ENCODE assay signal across 1 cellular context in the genomic region with DNA sequence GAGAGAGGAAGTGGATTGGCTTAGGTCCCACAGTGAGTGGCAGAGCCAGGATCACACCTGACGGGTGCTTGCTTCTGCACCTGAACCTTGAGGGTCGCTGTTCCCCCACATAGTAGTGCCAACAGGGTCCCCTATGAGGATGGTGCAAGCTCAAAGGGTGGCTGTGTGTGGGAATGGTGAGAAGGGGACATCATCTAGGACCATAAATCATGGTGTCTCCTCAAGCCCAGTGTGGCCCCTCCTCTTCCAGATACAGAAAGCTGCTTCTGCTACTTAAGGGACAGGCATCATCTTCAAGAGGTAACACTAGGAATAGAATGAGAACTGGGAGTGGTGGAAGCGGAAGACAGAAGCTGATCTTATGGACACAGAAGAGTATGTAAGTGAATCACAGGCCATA.
TF ChIP-seq lines count a peak whose summit lies in the region.

No MANE protein-coding gene starts in this region.

TF ChIP-seq in IMR-90, 13 proteins besides CTCF, POLR2A, EP300 and RAD21:
- TF ChIP-seq RCOR1 (IDR thresholded peaks at IDR 0.05; ENCODE audit: insufficient replicate concordance, low read length), result no peak
- TF ChIP-seq MAFK (IDR thresholded peaks at IDR 0.05; ENCODE audit: low read depth, low read length), result no peak
- no peak for TF ChIP-seq MXI1 (IDR thresholded peaks at IDR 0.05; ENCODE audit: borderline replicate concordance, low read depth, low read length)
- TF ChIP-seq, protein P1, sequence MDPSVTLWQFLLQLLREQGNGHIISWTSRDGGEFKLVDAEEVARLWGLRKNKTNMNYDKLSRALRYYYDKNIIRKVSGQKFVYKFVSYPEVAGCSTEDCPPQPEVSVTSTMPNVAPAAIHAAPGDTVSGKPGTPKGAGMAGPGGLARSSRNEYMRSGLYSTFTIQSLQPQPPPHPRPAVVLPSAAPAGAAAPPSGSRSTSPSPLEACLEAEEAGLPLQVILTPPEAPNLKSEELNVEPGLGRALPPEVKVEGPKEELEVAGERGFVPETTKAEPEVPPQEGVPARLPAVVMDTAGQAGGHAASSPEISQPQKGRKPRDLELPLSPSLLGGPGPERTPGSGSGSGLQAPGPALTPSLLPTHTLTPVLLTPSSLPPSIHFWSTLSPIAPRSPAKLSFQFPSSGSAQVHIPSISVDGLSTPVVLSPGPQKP (IDR thresholded peaks at IDR 0.05; ENCODE audit: borderline replicate concordance, low read depth, low read length), result no peak
- no peak for TF ChIP-seq SMC3 (IDR thresholded peaks at IDR 0.05; ENCODE audit: low read depth, low read length)
